ENCODE assay signal across 8 cellular contexts in the genomic region with DNA sequence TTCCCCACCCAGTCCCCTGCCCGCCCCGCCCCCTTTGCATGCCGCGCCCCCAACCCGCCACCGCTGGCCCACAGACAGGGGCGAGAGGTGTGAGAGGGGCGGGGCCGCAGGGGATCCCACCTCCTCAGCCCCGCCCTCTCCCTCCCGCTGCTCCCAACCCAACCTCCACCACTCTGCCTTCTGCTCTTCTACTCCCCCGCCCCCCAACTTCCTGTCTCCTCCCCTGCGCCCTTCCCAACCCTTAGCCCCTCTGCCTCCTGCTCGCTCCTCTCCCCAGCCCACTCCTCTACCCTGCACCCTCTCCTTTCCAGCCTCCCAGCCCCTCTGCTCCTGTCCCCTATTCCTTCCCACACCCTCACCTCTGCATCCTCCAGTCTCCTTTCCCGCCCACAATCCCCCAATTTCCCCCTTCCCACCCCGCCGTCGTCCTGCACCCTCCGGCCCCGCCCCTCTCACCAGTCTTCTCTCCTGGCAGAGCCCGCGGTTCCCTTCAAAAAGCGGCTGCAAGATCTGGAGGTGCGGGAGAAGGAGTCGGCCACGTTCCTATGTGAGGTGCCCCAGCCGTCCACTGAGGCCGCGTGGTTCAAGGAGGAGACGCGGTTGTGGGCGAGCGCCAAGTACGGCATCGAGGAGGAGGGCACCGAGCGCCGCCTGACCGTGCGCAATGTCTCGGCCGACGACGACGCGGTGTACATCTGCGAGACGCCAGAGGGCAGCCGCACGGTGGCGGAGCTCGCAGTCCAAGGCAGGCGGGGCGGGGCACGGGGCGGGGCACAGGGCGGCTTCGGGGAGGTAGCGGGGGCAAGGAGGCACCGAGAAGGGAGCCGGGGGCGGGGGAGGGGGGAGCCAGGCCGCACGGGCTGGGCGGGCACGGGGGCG. TPM values are rescaled to one million over a fixed set of nuclear protein-coding genes. Genes with fewer than 3 reads are reported as not detected.
DNase-seq lines count a peak whose midpoint lies in the region; ATAC-seq and TF ChIP-seq lines count a peak whose summit lies in the region.

No MANE protein-coding gene starts in this region.

- H3K9me3 ChIP-seq in gastroesophageal sphincter, result no peaks in the 10 kb centered on the region

- peak; percentile 77 for ATAC-seq in GM23338
- peak; percentile 89 for ATAC-seq in gastroesophageal sphincter

- no peaks in the 10 kb centered on the region for H3K9me2 ChIP-seq in GM23338 (ENCODE audit: insufficient read depth)

- TF ChIP-seq CTCF in GM23338 (conservative IDR thresholded peaks at IDR 0.05; ENCODE audit: low read depth in 2 of 2) (peak; percentile 41 to 73), gastroesophageal sphincter (IDR thresholded peaks at IDR 0.05) (peak in 3 of 4 experiments; percentile 53 to 71 (median 56))

- peaks cover 15% of the 10 kb centered on the region for H3K36me3 Mint-ChIP-seq in GM23338 (ENCODE audit: low read depth)

- H3K27me3 Mint-ChIP-seq in GM23338 (ENCODE audit: insufficient read depth, low read depth, poor library complexity), result peaks cover 20% of the 10 kb centered on the region

- peak overlapping the region; percentile 80 for H3K4me2 ChIP-seq in GM23338

- H3K4me1 Mint-ChIP-seq in GM23338, result 0 out of 3 replicates have a peak, but pooled peaks cover 3% of the 10 kb centered on the region

- WGBS in gastroesophageal sphincter (ENCODE audit: low coverage in 1 of 2), 2 donors, result 0% methylated on average over 4 to 6 of the region's 67 CpGs

- DNase-seq in DMS79 treated with DMSO at 0.1 percent for 48 hours (lab: John Stamatoyannopoulos, UW) (peak; percentile 70), GM23338 (ENCODE audit: low spot score) (peak; percentile 98), Kasumi-1 (lab: John Stamatoyannopoulos, UW) (peak; percentile 82 to 85), SHP77 (lab: John Stamatoyannopoulos, UW) (peak; percentile 75 to 88), activated gamma-delta T cell (lab: John Stamatoyannopoulos, UW) (peak; percentile 87), occipital lobe (lab: John Stamatoyannopoulos, UW) (peak; percentile 21), superior temporal gyrus (ENCODE audit: extremely low spot score) (peak; percentile 31)

- peak overlapping the region; percentile 95 for H3K27ac Mint-ChIP-seq in GM23338

- peak overlapping the region; percentile 89 for H3K4me3 Mint-ChIP-seq in GM23338

- peak overlapping the region; percentile 84; the same call in 1 of the 2 replicates for H2AFZ ChIP-seq in GM23338

- H3F3A ChIP-seq in GM23338 (replicated peaks; ENCODE audit: low read depth), result no peaks in the 10 kb centered on the region

- H4K20me1 ChIP-seq in GM23338 (replicated peaks; ENCODE audit: insufficient read depth), result peaks cover 8% of the 10 kb centered on the region; the same call in 1 of the 2 replicates

- TF ChIP-seq POLR2A in gastroesophageal sphincter (IDR thresholded peaks at IDR 0.05), result no peak

- H3K27ac ChIP-seq in GM23338 (ENCODE audit: low read depth) (0 out of 2 replicates have a peak overlapping the region, but pooled peaks have one; percentile 74), gastroesophageal sphincter (peak overlapping the region in 1 of 4 donors; percentile 56)

- peaks cover 3% of the 10 kb centered on the region; the same call in 1 of the 3 replicates for H3K9me3 Mint-ChIP-seq in GM23338

- H3K27me3 ChIP-seq in GM23338 (ENCODE audit: insufficient read depth) (peaks cover 18% of the 10 kb centered on the region), gastroesophageal sphincter (peaks cover 62% of the 10 kb centered on the region)

- peak overlapping the region; percentile 82 for H3K4me3 ChIP-seq in GM23338
- peak overlapping the region; percentile 29 to 54 for H3K4me3 ChIP-seq in gastroesophageal sphincter

- H3K79me2 ChIP-seq in GM23338 (replicated peaks; ENCODE audit: insufficient read depth), result no peaks in the 10 kb centered on the region

- no peak for TF ChIP-seq EP300 in gastroesophageal sphincter (IDR thresholded peaks at IDR 0.05)

- no peaks in the 10 kb centered on the region for H3K4me1 ChIP-seq in GM23338 (ENCODE audit: insufficient read depth)
- H3K4me1 ChIP-seq in gastroesophageal sphincter, result peaks cover 0 to 27% (median 8%) of the 10 kb centered on the region in 3 donors

- H3K36me3 ChIP-seq in GM23338 (ENCODE audit: insufficient read depth) (0 out of 2 replicates have a peak, but pooled peaks cover under 1% of the 10 kb centered on the region), gastroesophageal sphincter (peaks cover 0 to 5% of the 10 kb centered on the region in 2 donors)

TF ChIP-seq in GM23338, 12 proteins besides CTCF, POLR2A, EP300 and RAD21:
- TF ChIP-seq, protein P1, sequence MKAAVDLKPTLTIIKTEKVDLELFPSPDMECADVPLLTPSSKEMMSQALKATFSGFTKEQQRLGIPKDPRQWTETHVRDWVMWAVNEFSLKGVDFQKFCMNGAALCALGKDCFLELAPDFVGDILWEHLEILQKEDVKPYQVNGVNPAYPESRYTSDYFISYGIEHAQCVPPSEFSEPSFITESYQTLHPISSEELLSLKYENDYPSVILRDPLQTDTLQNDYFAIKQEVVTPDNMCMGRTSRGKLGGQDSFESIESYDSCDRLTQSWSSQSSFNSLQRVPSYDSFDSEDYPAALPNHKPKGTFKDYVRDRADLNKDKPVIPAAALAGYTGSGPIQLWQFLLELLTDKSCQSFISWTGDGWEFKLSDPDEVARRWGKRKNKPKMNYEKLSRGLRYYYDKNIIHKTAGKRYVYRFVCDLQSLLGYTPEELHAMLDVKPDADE (IDR thresholded peaks at IDR 0.05), result peak; percentile 66; the same call in 1 of the 2 replicates
- TF ChIP-seq POLR2AphosphoS5 (IDR thresholded peaks at IDR 0.05; ENCODE audit: low read depth), result peak; percentile 67
- no peak for TF ChIP-seq NANOG (IDR thresholded peaks at IDR 0.05; ENCODE audit: borderline replicate concordance)
- TF ChIP-seq CREB1 (CRISPR knock-in tag; IDR thresholded peaks at IDR 0.05; ENCODE audit: low read depth), result peak; percentile 77
- TF ChIP-seq STAT1 (IDR thresholded peaks at IDR 0.05; ENCODE audit: unreplicated experiment), result no peak

RNA-seq across cellular contexts. Expression of a gene that starts 5.4 kb away (rescaled TPM):
- total RNA-seq in GM23338 (2014; rRNA removed; shearing (Covaris generic)), result 21.5 and 38.5 TPM in 2 replicates
- 8.4 and 9.6 TPM in 2 replicates for polyA plus RNA-seq in GM23338 (2016; fragmentation: Nextera tagmentation; extraction: Ambion mirVana)
- total RNA-seq in gastroesophageal sphincter (10 to 100 TPM; 11.1 to 28.4 (median 20.9) TPM), occipital lobe (42.4 TPM)

RNA-seq across cellular contexts. Expression of a gene that starts 47.6 kb away (rescaled TPM):
- 7.3 and 10.3 TPM in 2 replicates for total RNA-seq in GM23338 (2014; rRNA removed; shearing (Covaris generic))
- 1.1 TPM in 2 replicates for polyA plus RNA-seq in GM23338 (2016; fragmentation: Nextera tagmentation; extraction: Ambion mirVana)
- total RNA-seq in gastroesophageal sphincter (10 to 100 TPM in 1 of 4 donors, 1 to 10 TPM in 3; 4.2 to 11.3 (median 7.4) TPM), occipital lobe (4.2 TPM)

Comparison
In these comparisons a context has a peak if more than half of its experiments do, and no peak if none do; other contexts are left out.
1. DNase-seq: peak in every context shown above with its lines; median percentile 98 in GM23338; 87 in activated gamma-delta T cell; 84 in Kasumi-1; 82 in SHP77; 70 in DMS79 treated with DMSO at 0.1 percent for 48 hours; 31 in superior temporal gyrus; 21 in occipital lobe.